Comparison of ENCODE assay signal across 20 cellular contexts in genomic region chr21:34620084-34620665, GRCh38. TPM values are rescaled to one million over a fixed set of nuclear protein-coding genes. Genes with fewer than 3 reads are reported as not detected.
DNase-seq lines count a peak whose midpoint lies in the region; ATAC-seq and TF ChIP-seq lines count a peak whose summit lies in the region.
"Had no signal": no experiment of that assay in that cellular context is flagged by ENCODE, and none has a peak within 500 bp of the region (broad histone marks: within the 10 kb centered on the region; RNA-seq: fewer than 3 reads in every experiment).

No MANE protein-coding gene starts in this region.

- peak overlapping the region; percentile 37 for H3K4me2 ChIP-seq in DND-41 (ENCODE audit: insufficient read depth, low read length)

- H2AFZ ChIP-seq in DND-41 (ENCODE audit: low read depth, low read length): peak overlapping the region; percentile 50; the same call in 1 of the 2 replicates

- peaks cover 60% of the 10 kb centered on the region for H3K4me1 ChIP-seq in DND-41 (ENCODE audit: insufficient read depth, low read length)
- peaks cover 3 to 4% of the 10 kb centered on the region in 2 donors for H3K4me1 ChIP-seq in left lung
- H3K4me1 ChIP-seq in body of pancreas: no peaks in the 10 kb centered on the region
- H3K4me1 ChIP-seq: SJCRH30 had no signal

- TF ChIP-seq POLR2A in body of pancreas (IDR thresholded peaks at IDR 0.05): no peak

- H3K4me3 ChIP-seq in DND-41 (ENCODE audit: low read depth in 1 of 2, low read length in 2 of 2): no peak overlapping the region
- H3K4me3 ChIP-seq in left lung: no peak overlapping the region
- H3K4me3 ChIP-seq in body of pancreas: no peak overlapping the region
- H3K4me3 ChIP-seq: SJCRH30 had no signal

- peak overlapping the region; percentile 48 for H3K9ac ChIP-seq in DND-41 (ENCODE audit: low read depth, low read length)

- H3K36me3 ChIP-seq in DND-41 (ENCODE audit: insufficient read depth, low read length) (no peaks in the 10 kb centered on the region), left lung (no peaks in the 10 kb centered on the region), body of pancreas (replicated peaks in 1 of 2; ENCODE audit: insufficient read depth in 1 of 2, low read depth in 2 of 2) (no peaks in the 10 kb centered on the region)
- H3K36me3 ChIP-seq: SJCRH30 had no signal

- TF ChIP-seq CTCF in DND-41 (IDR thresholded peaks at IDR 0.05; ENCODE audit: borderline replicate concordance, extremely low read depth, low read length, poor library complexity, severe bottlenecking) (no peak), left lung (IDR thresholded peaks at IDR 0.05) (no peak), body of pancreas (IDR thresholded peaks at IDR 0.05) (no peak)

- no peak for DNase-seq in DND-41
- peak; percentile 61 for DNase-seq in NCI-H146 treated with DMSO at 0.1 percent for 48 hours (lab: John Stamatoyannopoulos, UW; ENCODE audit: unreplicated experiment)
- DNase-seq in Right ventricle myocardium superior: peak; percentile 45
- DNase-seq in islet precursor cell: peak; percentile 42
- no peak for DNase-seq in NCI-H82 (lab: John Stamatoyannopoulos, UW)
- no peak for DNase-seq in left lung
- no peak for DNase-seq in NCI-H2081 (lab: John Stamatoyannopoulos, UW)
- no peak for DNase-seq in body of pancreas
- DNase-seq: Caco-2, DMS153, H7, Kasumi-1, NCI-H1105, NCI-H1930, NCI-H2171, NCI-H510A treated with DMSO at 0.1 percent for 48 hours, OCI-M1, SJCRH30 had no signal

- WGBS in body of pancreas, 2 donors: 77 to 86% methylated on average over 7 of the region's 7 CpGs

- ATAC-seq in DND-41 (ENCODE audit: insufficient read depth, low read depth): no peak
- peak; percentile 81 for ATAC-seq in Right ventricle myocardium superior (ENCODE audit: poor library complexity)
- ATAC-seq in left lung: no peak
- no peak for ATAC-seq in body of pancreas

- H4K20me1 ChIP-seq in DND-41 (ENCODE audit: insufficient read depth, low read length): no peaks in the 10 kb centered on the region

- H3K27ac ChIP-seq in DND-41 (ENCODE audit: low read length) (peak overlapping the region; percentile 91), left lung (no peak overlapping the region), body of pancreas (no peak overlapping the region)
- H3K27ac ChIP-seq: SJCRH30 had no signal

- no peaks in the 10 kb centered on the region for H3K79me2 ChIP-seq in DND-41 (ENCODE audit: insufficient read depth, low read length)

- no peaks in the 10 kb centered on the region for H3K27me3 ChIP-seq in DND-41 (ENCODE audit: insufficient read depth, low read length, poor library complexity)
- H3K27me3 ChIP-seq in left lung: no peaks in the 10 kb centered on the region
- no peaks in the 10 kb centered on the region for H3K27me3 ChIP-seq in body of pancreas
- H3K27me3 ChIP-seq: SJCRH30 had no signal

- no peaks in the 10 kb centered on the region for H3K9me3 ChIP-seq in DND-41 (ENCODE audit: insufficient read depth, low read length, severe bottlenecking)
- H3K9me3 ChIP-seq in left lung: no peaks in the 10 kb centered on the region
- H3K9me3 ChIP-seq in body of pancreas: no peaks in the 10 kb centered on the region
- H3K9me3 ChIP-seq: Caco-2, SJCRH30 had no signal

- intact Hi-C loops in Right ventricle myocardium superior (cut with DNase I): no loop called here
- intact Hi-C loops in left lung (cut with DNase I): no loop called here
- intact Hi-C loops in body of pancreas (cut with DNase I): loop anchor here (10.0 kb wide), 1 partner anchor 705 kb away; the partner anchor contains the start of gene ATP5PO

RNA-seq across cellular contexts. Expression of gene RCAN1, which starts 5.3 kb away (rescaled TPM):
- total RNA-seq in Right ventricle myocardium superior (36.0 TPM), left lung (10 to 100 TPM; 29.8 to 62.6 TPM), body of pancreas (10 to 100 TPM; 20.8 to 29.0 TPM)

RNA-seq across cellular contexts. Expression of gene CLIC6, which starts 48.6 kb away (rescaled TPM):
- total RNA-seq in Right ventricle myocardium superior (7.7 TPM), left lung (10 to 100 TPM; 21.0 to 21.2 TPM), body of pancreas (1 to 10 TPM in 1 of 2 donors, under 1 TPM in 1; 0.99 to 1.8 TPM)
- total RNA-seq: Caco-2, HT-29, RPMI7951, SJCRH30 had no signal

Comparison
In these comparisons a context has a peak if more than half of its experiments do, and no peak if none do; other contexts are left out.
1. DNase-seq: peak in NCI-H146 treated with DMSO at 0.1 percent for 48 hours (single experiment), Right ventricle myocardium superior (single experiment) and islet precursor cell (single experiment); none in DND-41 (single experiment), NCI-H82 (single experiment), left lung (0 of 2), NCI-H2081 (0 of 2) and body of pancreas (0 of 4).